ENCODE assay signal across 8 cellular contexts in the genomic region with DNA sequence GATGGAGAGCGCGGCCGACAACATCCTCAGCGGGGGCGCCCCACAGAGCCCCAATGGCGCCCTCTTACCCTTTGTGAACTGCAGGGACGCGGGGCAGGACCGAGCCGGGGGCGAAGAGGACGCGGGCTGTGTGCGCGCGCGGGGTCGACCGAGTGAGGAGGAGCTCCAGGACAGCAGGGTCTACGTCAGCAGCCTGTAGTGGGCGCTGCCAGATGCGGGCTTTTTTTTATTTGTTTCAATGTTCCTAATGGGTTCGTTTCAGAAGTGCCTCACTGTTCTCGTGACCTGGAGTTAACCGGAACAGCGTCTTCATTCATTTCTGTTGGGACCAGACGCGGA.
DNase-seq lines count a peak whose midpoint lies in the region; ATAC-seq and TF ChIP-seq lines count a peak whose summit lies in the region.

No MANE protein-coding gene starts in this region.

- H3K4me1 ChIP-seq in HUES48 (ENCODE audit: control insufficient read depth, insufficient read depth, low read length) (peaks cover 7% of the 10 kb centered on the region; the same call in 1 of the 2 replicates), ovary (ENCODE audit: insufficient read depth) (peaks cover 6% of the 10 kb centered on the region)

- peak overlapping the region; percentile 79 to 86 for H3K27ac Mint-ChIP-seq in effector memory CD8-positive, alpha-beta T cell

- ATAC-seq in GM18498 (IDR thresholded peaks at IDR 0.05; ENCODE audit: unreplicated experiment) (peak; percentile 32), SK-N-SH treated with all-trans-retinoic acid at 6 μM for 48 hours (no peak), HG03378 (IDR thresholded peaks at IDR 0.05; ENCODE audit: unreplicated experiment) (no peak)
- ATAC-seq in effector memory CD8-positive, alpha-beta T cell (replicated peaks): peak; percentile 68

- TF ChIP-seq EP300 in ovary (IDR thresholded peaks at IDR 0.05): no peak

- H3K27me3 ChIP-seq in HUES48 (ENCODE audit: control insufficient read depth, insufficient read depth, low read length) (peaks cover 13% of the 10 kb centered on the region), ovary (no peaks in the 10 kb centered on the region)

- H3K27me3 Mint-ChIP-seq in effector memory CD8-positive, alpha-beta T cell: peaks cover 7 to 16% of the 10 kb centered on the region in 2 donors

- TF ChIP-seq POLR2A in ovary (IDR thresholded peaks at IDR 0.05): no peak

- H3K9ac ChIP-seq in HUES48 (ENCODE audit: low read depth, low read length): 0 out of 2 replicates have a peak overlapping the region, but pooled peaks have one; percentile 19

- H3K27ac ChIP-seq in HUES48 (ENCODE audit: low read depth, low read length) (no peak overlapping the region), ovary (no peak overlapping the region)

- WGBS in ovary, 3 donors: 6 to 22% (median 19%) methylated on average over 27 to 28 of the region's 28 CpGs

- intact Hi-C loops in ovary (cut with DNase I): no loop called here

- no peak for TF ChIP-seq CTCF in ovary (IDR thresholded peaks at IDR 0.05)

- DNase-seq in activated CD4-positive, alpha-beta T cell treated with anti-CD3 and anti-CD28 coated beads for 24 hours (ENCODE audit: low read depth in 2 of 2): peak; percentile 26 to 36
- DNase-seq in effector memory CD8-positive, alpha-beta T cell: peak; percentile 46 to 59 (median 59)
- DNase-seq in ovary (peak in 1 of 5 donors; percentile 30), HuH-7 (ENCODE audit: low spot score) (no peak)

- peak overlapping the region; percentile 90 to 91 for H3K4me3 Mint-ChIP-seq in effector memory CD8-positive, alpha-beta T cell

- H3K9me3 ChIP-seq in HUES48 (ENCODE audit: control insufficient read depth, insufficient read depth, low read length): no peaks in the 10 kb centered on the region
- H3K9me3 ChIP-seq in ovary: no peaks in the 10 kb centered on the region

- H3K36me3 ChIP-seq in HUES48 (ENCODE audit: control insufficient read depth, insufficient read depth, low read length) (no peaks in the 10 kb centered on the region), ovary (no peaks in the 10 kb centered on the region)

- H3K4me3 ChIP-seq in HUES48 (ENCODE audit: low read depth, low read length) (peak overlapping the region; percentile 74), ovary (peak overlapping the region; percentile 18)

- H3K9me3 Mint-ChIP-seq in effector memory CD8-positive, alpha-beta T cell: no peaks in the 10 kb centered on the region

- peaks cover 12% of the 10 kb centered on the region for H3K36me3 Mint-ChIP-seq in effector memory CD8-positive, alpha-beta T cell (ENCODE audit: insufficient read depth)

- peaks cover 32 to 43% of the 10 kb centered on the region in 2 donors for H3K4me1 Mint-ChIP-seq in effector memory CD8-positive, alpha-beta T cell (ENCODE audit: low read depth in 2 of 2)

TF ChIP-seq in SK-N-SH treated with all-trans-retinoic acid at 6 μM for 48 hours, 23 proteins besides CTCF, POLR2A, EP300 and RAD21:
- TF ChIP-seq, protein P1, sequence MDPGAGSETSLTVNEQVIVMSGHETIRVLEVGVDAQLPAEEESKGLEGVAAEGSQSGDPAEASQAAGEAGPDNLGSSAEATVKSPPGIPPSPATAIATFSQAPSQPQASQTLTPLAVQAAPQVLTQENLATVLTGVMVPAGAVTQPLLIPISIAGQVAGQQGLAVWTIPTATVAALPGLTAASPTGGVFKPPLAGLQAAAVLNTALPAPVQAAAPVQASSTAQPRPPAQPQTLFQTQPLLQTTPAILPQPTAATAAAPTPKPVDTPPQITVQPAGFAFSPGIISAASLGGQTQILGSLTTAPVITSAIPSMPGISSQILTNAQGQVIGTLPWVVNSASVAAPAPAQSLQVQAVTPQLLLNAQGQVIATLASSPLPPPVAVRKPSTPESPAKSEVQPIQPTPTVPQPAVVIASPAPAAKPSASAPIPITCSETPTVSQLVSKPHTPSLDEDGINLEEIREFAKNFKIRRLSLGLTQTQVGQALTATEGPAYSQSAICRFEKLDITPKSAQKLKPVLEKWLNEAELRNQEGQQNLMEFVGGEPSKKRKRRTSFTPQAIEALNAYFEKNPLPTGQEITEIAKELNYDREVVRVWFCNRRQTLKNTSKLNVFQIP (CRISPR knock-in tag; IDR thresholded peaks at IDR 0.05; ENCODE audit: borderline replicate concordance, low read depth): no peak
- TF ChIP-seq ZFP30 (CRISPR knock-in tag; IDR thresholded peaks at IDR 0.05) (no peak), OSR1 (CRISPR knock-in tag; IDR thresholded peaks at IDR 0.05) (no peak), ISL1 (CRISPR knock-in tag; IDR thresholded peaks at IDR 0.05) (no peak), SNAI2 (CRISPR knock-in tag; IDR thresholded peaks at IDR 0.05) (no peak), GLIS3 (CRISPR knock-in tag; IDR thresholded peaks at IDR 0.05) (no peak), ZNF565 (CRISPR knock-in tag; conservative IDR thresholded peaks at IDR 0.05; ENCODE audit: low read depth) (no peak), ZNF70 (CRISPR knock-in tag; IDR thresholded peaks at IDR 0.05) (no peak), RARB (CRISPR knock-in tag; IDR thresholded peaks at IDR 0.05) (no peak), ZFP3 (CRISPR knock-in tag; IDR thresholded peaks at IDR 0.05) (no peak), CSDC2 (CRISPR knock-in tag; IDR thresholded peaks at IDR 0.05) (no peak), ESRRG (CRISPR knock-in tag; IDR thresholded peaks at IDR 0.05) (no peak), ARNTL (CRISPR knock-in tag; IDR thresholded peaks at IDR 0.05; ENCODE audit: borderline replicate concordance, low read depth) (no peak), TCF4 (CRISPR knock-in tag; IDR thresholded peaks at IDR 0.05; ENCODE audit: borderline replicate concordance) (no peak), BACH2 (CRISPR knock-in tag; IDR thresholded peaks at IDR 0.05; ENCODE audit: borderline replicate concordance) (no peak), TOX (CRISPR knock-in tag; IDR thresholded peaks at IDR 0.05; ENCODE audit: borderline replicate concordance) (no peak), ZNF8 (CRISPR knock-in tag; IDR thresholded peaks at IDR 0.05) (no peak), ZC3H10 (CRISPR knock-in tag; IDR thresholded peaks at IDR 0.05) (no peak)
- TF ChIP-seq, protein P2, sequence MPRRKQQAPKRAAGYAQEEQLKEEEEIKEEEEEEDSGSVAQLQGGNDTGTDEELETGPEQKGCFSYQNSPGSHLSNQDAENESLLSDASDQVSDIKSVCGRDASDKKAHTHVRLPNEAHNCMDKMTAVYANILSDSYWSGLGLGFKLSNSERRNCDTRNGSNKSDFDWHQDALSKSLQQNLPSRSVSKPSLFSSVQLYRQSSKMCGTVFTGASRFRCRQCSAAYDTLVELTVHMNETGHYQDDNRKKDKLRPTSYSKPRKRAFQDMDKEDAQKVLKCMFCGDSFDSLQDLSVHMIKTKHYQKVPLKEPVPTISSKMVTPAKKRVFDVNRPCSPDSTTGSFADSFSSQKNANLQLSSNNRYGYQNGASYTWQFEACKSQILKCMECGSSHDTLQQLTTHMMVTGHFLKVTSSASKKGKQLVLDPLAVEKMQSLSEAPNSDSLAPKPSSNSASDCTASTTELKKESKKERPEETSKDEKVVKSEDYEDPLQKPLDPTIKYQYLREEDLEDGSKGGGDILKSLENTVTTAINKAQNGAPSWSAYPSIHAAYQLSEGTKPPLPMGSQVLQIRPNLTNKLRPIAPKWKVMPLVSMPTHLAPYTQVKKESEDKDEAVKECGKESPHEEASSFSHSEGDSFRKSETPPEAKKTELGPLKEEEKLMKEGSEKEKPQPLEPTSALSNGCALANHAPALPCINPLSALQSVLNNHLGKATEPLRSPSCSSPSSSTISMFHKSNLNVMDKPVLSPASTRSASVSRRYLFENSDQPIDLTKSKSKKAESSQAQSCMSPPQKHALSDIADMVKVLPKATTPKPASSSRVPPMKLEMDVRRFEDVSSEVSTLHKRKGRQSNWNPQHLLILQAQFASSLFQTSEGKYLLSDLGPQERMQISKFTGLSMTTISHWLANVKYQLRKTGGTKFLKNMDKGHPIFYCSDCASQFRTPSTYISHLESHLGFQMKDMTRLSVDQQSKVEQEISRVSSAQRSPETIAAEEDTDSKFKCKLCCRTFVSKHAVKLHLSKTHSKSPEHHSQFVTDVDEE (CRISPR knock-in tag; IDR thresholded peaks at IDR 0.05): no peak
- TF ChIP-seq, protein P3, sequence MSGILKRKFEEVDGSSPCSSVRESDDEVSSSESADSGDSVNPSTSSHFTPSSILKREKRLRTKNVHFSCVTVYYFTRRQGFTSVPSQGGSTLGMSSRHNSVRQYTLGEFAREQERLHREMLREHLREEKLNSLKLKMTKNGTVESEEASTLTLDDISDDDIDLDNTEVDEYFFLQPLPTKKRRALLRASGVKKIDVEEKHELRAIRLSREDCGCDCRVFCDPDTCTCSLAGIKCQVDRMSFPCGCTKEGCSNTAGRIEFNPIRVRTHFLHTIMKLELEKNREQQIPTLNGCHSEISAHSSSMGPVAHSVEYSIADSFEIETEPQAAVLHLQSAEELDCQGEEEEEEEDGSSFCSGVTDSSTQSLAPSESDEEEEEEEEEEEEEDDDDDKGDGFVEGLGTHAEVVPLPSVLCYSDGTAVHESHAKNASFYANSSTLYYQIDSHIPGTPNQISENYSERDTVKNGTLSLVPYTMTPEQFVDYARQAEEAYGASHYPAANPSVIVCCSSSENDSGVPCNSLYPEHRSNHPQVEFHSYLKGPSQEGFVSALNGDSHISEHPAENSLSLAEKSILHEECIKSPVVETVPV (CRISPR knock-in tag; IDR thresholded peaks at IDR 0.05): no peak

Comparison
In these comparisons a context has a peak if more than half of its experiments do, and no peak if none do; other contexts are left out.
1. ATAC-seq: peak in GM18498 (single experiment) and effector memory CD8-positive, alpha-beta T cell (single experiment); none in SK-N-SH treated with all-trans-retinoic acid at 6 μM for 48 hours (single experiment) and HG03378 (single experiment).